ENCODE assay signal across 12 cellular contexts in the genomic region with DNA sequence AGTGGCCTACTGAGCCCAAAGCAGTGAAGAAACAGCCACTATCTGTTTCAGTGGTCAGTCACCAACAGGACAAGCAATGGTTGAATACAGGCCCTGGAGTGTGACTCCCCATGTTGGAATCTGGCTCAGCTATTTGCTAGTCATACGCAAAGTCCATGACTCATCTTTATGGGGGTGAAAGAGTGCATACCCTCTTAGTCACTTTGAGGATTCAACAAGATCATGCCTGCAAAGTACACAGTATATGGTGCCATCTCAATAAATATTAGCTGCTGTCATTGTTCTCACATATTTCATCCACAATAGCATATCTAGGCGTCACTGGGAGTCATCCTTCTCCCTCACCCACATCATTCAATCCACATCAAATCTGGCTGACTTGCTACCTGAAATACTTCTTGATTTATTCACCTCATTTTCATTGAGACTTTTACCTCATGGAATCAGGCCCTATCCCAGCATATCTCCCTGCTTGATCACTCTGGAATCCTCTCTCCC. TPM values are rescaled to one million over a fixed set of nuclear protein-coding genes. Genes with fewer than 3 reads are reported as not detected.
A peak's percentile ranks its signal among the peaks of the same experiment; 100 is the strongest.
DNase-seq lines count a peak whose midpoint lies in the region; ATAC-seq and TF ChIP-seq lines count a peak whose summit lies in the region.
"Had no signal": no experiment of that assay in that cellular context is flagged by ENCODE, and none has a peak within 500 bp of the region (broad histone marks: within the 10 kb centered on the region; RNA-seq: fewer than 3 reads in every experiment).

No MANE protein-coding gene starts in this region.

- peak overlapping the region; percentile 85 for H2BK120ac ChIP-seq in trophoblast cell (ENCODE audit: insufficient read depth, low read length, poor library complexity)

- BruUV-seq in PC-3 (replicated peaks; lab: Mats Ljungman, UMichigan): no TSS peak

- H3K9me2 ChIP-seq in PC-3 (replicated peaks; ENCODE audit: low read length): no peaks in the 10 kb centered on the region

- no peaks in the 10 kb centered on the region for H4K20me1 ChIP-seq in PC-3 (ENCODE audit: low read length)

- ATAC-seq in PC-3: peak; percentile 98
- peak; percentile 98 for ATAC-seq in esophagus mucosa
- ATAC-seq in lower lobe of right lung: no peak
- no peak for ATAC-seq in HG03139 (IDR thresholded peaks at IDR 0.05; ENCODE audit: unreplicated experiment)

- H3K4me1 ChIP-seq in PC-3 (ENCODE audit: insufficient read depth, low read length) (peaks cover 38% of the 10 kb centered on the region), trophoblast cell (ENCODE audit: control insufficient read depth in 1 of 2, insufficient read depth in 2 of 2, low read length in 2 of 2) (peaks cover 14 to 32% of the 10 kb centered on the region in 2 experiments), lower lobe of right lung (no peaks in the 10 kb centered on the region)
- H3K4me1 ChIP-seq: vagina had no signal

- H4K91ac ChIP-seq in trophoblast cell (ENCODE audit: low read depth, low read length): peak overlapping the region; percentile 94

- H3K79me2 ChIP-seq in PC-3 (ENCODE audit: low read length) (no peaks in the 10 kb centered on the region), trophoblast cell (ENCODE audit: control insufficient read depth, insufficient read depth, low read length, poor library complexity) (no peaks in the 10 kb centered on the region)

- H3K27me3 ChIP-seq in PC-3 (ENCODE audit: low read length): no peaks in the 10 kb centered on the region
- no peaks in the 10 kb centered on the region for H3K27me3 ChIP-seq in trophoblast cell (ENCODE audit: insufficient read depth, low read length)
- H3K27me3 ChIP-seq in lower lobe of right lung (ENCODE audit: low read depth): no peaks in the 10 kb centered on the region
- H3K27me3 ChIP-seq: vagina had no signal

- H4K12ac ChIP-seq in trophoblast cell (ENCODE audit: low read depth, low read length): no peak overlapping the region

- H3K4me3 ChIP-seq in PC-3 (ENCODE audit: low read length) (no peak overlapping the region; the same call in 1 of the 2 replicates), trophoblast cell (ENCODE audit: low read depth, low read length) (no peak overlapping the region), lower lobe of right lung (no peak overlapping the region)
- H3K4me3 ChIP-seq: vagina had no signal

- no peak overlapping the region for H2AK5ac ChIP-seq in trophoblast cell (ENCODE audit: low read length)

- H3K4me2 ChIP-seq in PC-3 (ENCODE audit: low read length) (peak overlapping the region; percentile 63), trophoblast cell (ENCODE audit: low read length) (no peak overlapping the region)

- peak overlapping the region; percentile 79 for H3K14ac ChIP-seq in trophoblast cell (ENCODE audit: low read length)

- 0 out of 2 replicates have a peak, but pooled peaks cover 3% of the 10 kb centered on the region for H3K9me3 ChIP-seq in PC-3 (ENCODE audit: low read length)
- H3K9me3 ChIP-seq in trophoblast cell (ENCODE audit: insufficient read depth, low read depth, low read length): peaks cover 2% of the 10 kb centered on the region
- no peaks in the 10 kb centered on the region for H3K9me3 ChIP-seq in lower lobe of right lung
- H3K9me3 ChIP-seq: vagina had no signal

- H3K18ac ChIP-seq in trophoblast cell (ENCODE audit: low read length): no peak overlapping the region

- peaks cover 9% of the 10 kb centered on the region for H3F3A ChIP-seq in PC-3 (ENCODE audit: low read length, unreplicated experiment)

- H3K9ac ChIP-seq in PC-3 (ENCODE audit: low read length) (peak overlapping the region; percentile 74), trophoblast cell (ENCODE audit: low read length) (no peak overlapping the region)

- H3K23ac ChIP-seq in trophoblast cell (ENCODE audit: low read length): no peak overlapping the region

- POLR2A ChIA-PET in PC-3 (lab: Charles Lee; ENCODE audit: unreplicated experiment): no interaction called here

- peak overlapping the region; percentile 96 for H3K27ac ChIP-seq in PC-3 (ENCODE audit: low read length)
- peak overlapping the region; percentile 74 for H3K27ac ChIP-seq in trophoblast cell (ENCODE audit: low read depth, low read length)
- no peak overlapping the region for H3K27ac ChIP-seq in lower lobe of right lung
- H3K27ac ChIP-seq: vagina had no signal

- intact Hi-C loops in PC-3 (cut with micrococcal nuclease): no loop called here
- intact Hi-C loops in lower lobe of right lung (cut with DNase I): no loop called here
- intact Hi-C loops in head of caudate nucleus (cut with DNase I): no loop called here

- peak overlapping the region; percentile 15 for H3K4ac ChIP-seq in trophoblast cell (ENCODE audit: low read depth, low read length)

- H3K79me1 ChIP-seq in trophoblast cell (ENCODE audit: low read length): peaks cover 12% of the 10 kb centered on the region

- H2AFZ ChIP-seq in PC-3 (ENCODE audit: low read length) (no peak overlapping the region), trophoblast cell (ENCODE audit: insufficient read depth, low read length, poor library complexity) (no peak overlapping the region)

- no peaks in the 10 kb centered on the region; the same call in 1 of the 2 replicates for H3K36me3 ChIP-seq in PC-3 (ENCODE audit: low read depth, low read length)
- H3K36me3 ChIP-seq in trophoblast cell (ENCODE audit: control insufficient read depth in 1 of 2, insufficient read depth in 2 of 2, low read length in 2 of 2): no peaks in the 10 kb centered on the region
- H3K36me3 ChIP-seq in lower lobe of right lung: no peaks in the 10 kb centered on the region
- H3K36me3 ChIP-seq: vagina had no signal

- TF ChIP-seq CTCF in PC-3 (conservative IDR thresholded peaks at IDR 0.05; ENCODE audit: low read depth, low read length): no peak
- no peak for TF ChIP-seq CTCF in lower lobe of right lung (IDR thresholded peaks at IDR 0.05)

- peak overlapping the region; percentile 71 for H2BK12ac ChIP-seq in trophoblast cell (ENCODE audit: low read length)

- H4K8ac ChIP-seq in trophoblast cell (ENCODE audit: low read depth, low read length): peak overlapping the region; percentile 36

- H2BK5ac ChIP-seq in trophoblast cell (ENCODE audit: low read depth, low read length, poor library complexity): peak overlapping the region; percentile 73

- DNase-seq in EL (peak; percentile 99), PC-3 (peak; percentile 99), trophoblast cell (peak; percentile 92 to 98), lower lobe of right lung (no peak), head of caudate nucleus (no peak), NCI-H82 (lab: John Stamatoyannopoulos, UW) (no peak)
- DNase-seq: activated CD8-positive, alpha-beta memory T cell treated with anti-CD3 and anti-CD28 coated beads for 24 hours; NCI-H1105; nucleus accumbens had no signal

- no CpG with 5 or more reads among the region's 2 CpGs for WGBS in trophoblast cell (ENCODE audit: extremely low coverage, insufficient coverage, insufficient read length)

- CTCF ChIA-PET in PC-3 (lab: Charles Lee): interaction anchor here (0.6 to 1.1 kb wide), 2 partner anchors 72 to 77 kb away, joined by 3 to 5 read pairs; no protein-coding TSS in a partner anchor

RNA-seq across cellular contexts. Expression of gene STAB2, which starts 26.4 kb away (rescaled TPM):
- total RNA-seq in PC-3 (2014; rRNA removed) (not detected in 2 replicates), esophagus mucosa (0.16 TPM), lower lobe of right lung (1.4 TPM)
- polyA plus RNA-seq in trophoblast cell (2013): 0.22 and 0.25 TPM in 2 replicates

Comparison
In these comparisons a context has a peak if more than half of its experiments do, and no peak if none do; other contexts are left out.
1. DNase-seq: peak in EL (single experiment), PC-3 (single experiment) and trophoblast cell (2 of 2); none in lower lobe of right lung (single experiment), head of caudate nucleus (0 of 42) and NCI-H82 (single experiment).
2. ATAC-seq: peak in PC-3 (single experiment) and esophagus mucosa (single experiment); none in lower lobe of right lung (0 of 2) and HG03139 (single experiment).